ENCODE assay signal across 25 cellular contexts in genomic region chr1:72060466-72060865, GRCh38.
"Had no signal": no experiment of that assay in that cellular context is flagged by ENCODE, and none has a peak within 500 bp of the region (broad histone marks: within the 10 kb centered on the region; RNA-seq: fewer than 3 reads in every experiment).

No MANE protein-coding gene starts in this region.

- H3K9me3 ChIP-seq: esophagus squamous epithelium, heart right ventricle, left ventricle myocardium inferior, lower lobe of right lung, prostate gland, sigmoid colon, testis, tibial artery had no signal

- H3K4me3 ChIP-seq: esophagus squamous epithelium, heart right ventricle, left ventricle myocardium inferior, lower lobe of right lung, prostate gland, sigmoid colon, testis, tibial artery had no signal

- H3K4me1 ChIP-seq: esophagus squamous epithelium, left ventricle myocardium inferior, lower lobe of right lung, prostate gland, testis had no signal

- H3K27ac ChIP-seq: esophagus squamous epithelium, heart right ventricle, left ventricle myocardium inferior, lower lobe of right lung, prostate gland, sigmoid colon, testis, tibial artery had no signal

- DNase-seq: cortex of kidney; effector memory CD8-positive, alpha-beta T cell; erythroblast; esophagus squamous epithelium; foreskin melanocyte; glutamatergic neuron; heart right ventricle; hippocampal formation; islet precursor cell; kidney glomerular epithelial cell; left colon; left ventricle myocardium inferior; lower lobe of right lung; naive thymus-derived CD8-positive, alpha-beta T cell; nephron progenitor cell; nucleus accumbens; right cardiac atrium; sigmoid colon; stimulated activated CD4-positive, alpha-beta T cell treated with anti-CD3 and anti-CD28 coated beads, Interleukin-2, amount 100 ng/mL, for 24 hours; stimulated activated CD4-positive, alpha-beta T cell treated with anti-CD3 and anti-CD28 coated beads, Interleukin-4, amount 100 ng/mL, for 4 hours; stimulated activated naive CD8-positive, alpha-beta T cell treated with anti-CD3 and anti-CD28 coated beads, Interleukin-15, Interleukin-2, amounts not matched to agents 100 U/mL and 50 U/mL, for 24 hours; substantia nigra; testis; tibial artery had no signal

- H3K36me3 ChIP-seq: esophagus squamous epithelium, heart right ventricle, left ventricle myocardium inferior, lower lobe of right lung, prostate gland, sigmoid colon, tibial artery had no signal

- H3K27me3 ChIP-seq: esophagus squamous epithelium, heart right ventricle, sigmoid colon, testis, tibial artery had no signal
